Comparison of ENCODE assay signal across 8 cellular contexts in the genomic region with DNA sequence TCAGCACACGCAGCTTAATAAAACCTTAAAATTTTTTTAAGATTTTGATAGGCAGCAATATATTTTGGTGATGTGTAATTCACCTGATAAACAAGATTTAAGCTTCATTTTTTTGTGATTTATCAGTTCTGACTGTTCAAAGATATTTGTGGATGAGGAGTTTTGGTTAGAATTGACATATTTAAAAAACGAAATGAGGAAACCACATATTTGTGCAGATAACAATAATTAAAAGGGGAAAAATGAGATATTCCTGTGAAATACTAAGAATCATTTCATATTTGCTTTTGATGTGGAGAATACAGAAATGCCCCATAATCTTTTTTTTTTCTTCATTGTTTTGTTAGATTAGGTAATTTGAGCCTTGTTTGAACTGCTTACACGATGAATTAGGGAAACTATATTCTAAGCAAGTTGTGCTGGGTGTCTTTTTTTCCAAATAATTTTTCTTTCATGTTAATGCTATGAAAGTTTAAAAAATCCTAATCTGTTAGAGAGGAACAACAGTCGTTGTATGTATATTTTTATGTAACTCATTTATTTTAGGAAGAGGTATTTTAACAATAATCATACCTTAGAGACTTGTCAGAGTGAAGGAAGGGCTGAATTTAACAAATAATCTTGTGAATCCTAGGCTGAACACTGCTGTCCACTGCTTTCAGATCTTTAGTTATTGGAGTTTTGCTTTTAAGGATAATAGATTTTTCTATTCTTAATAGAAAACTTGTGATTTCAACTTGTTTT. TPM values are rescaled to one million over a fixed set of nuclear protein-coding genes. Genes with fewer than 3 reads are reported as not detected.
A peak's percentile ranks its signal among the peaks of the same experiment; 100 is the strongest.
DNase-seq lines count a peak whose midpoint lies in the region; ATAC-seq and TF ChIP-seq lines count a peak whose summit lies in the region.

No MANE protein-coding gene starts in this region.

- H4K20me1 ChIP-seq in GM23338 (replicated peaks; ENCODE audit: insufficient read depth) = peaks cover 5% of the 10 kb centered on the region; the same call in 1 of the 2 replicates

- H3K27ac ChIP-seq in GM23338 (ENCODE audit: low read depth) (no peak overlapping the region), RWPE2 (ENCODE audit: poor library complexity, severe bottlenecking) (peak overlapping the region; percentile 90), esophagus squamous epithelium (peak overlapping the region; percentile 52 to 99 (median 98))

- H3K9me3 Mint-ChIP-seq in GM23338 = no peaks in the 10 kb centered on the region; the same call in 2 of the 3 replicates

- H3K4me3 ChIP-seq in GM23338 (peak overlapping the region; percentile 73), RWPE2 (ENCODE audit: severe bottlenecking) (peak overlapping the region; percentile 97), esophagus squamous epithelium (peak overlapping the region; percentile 8 to 91 (median 84)), skeletal muscle cell (ENCODE audit: low read depth, low read length) (peak overlapping the region; percentile 76)

- no peaks in the 10 kb centered on the region for H3K36me3 ChIP-seq in GM23338 (ENCODE audit: insufficient read depth)
- peaks cover 11% of the 10 kb centered on the region for H3K36me3 ChIP-seq in RWPE2 (ENCODE audit: low read depth)
- H3K36me3 ChIP-seq in esophagus squamous epithelium = peaks cover 0 to 11% (median 0%) of the 10 kb centered on the region in 3 donors

- WGBS in esophagus squamous epithelium, 2 donors = 8 to 11% methylated on average over 4 of the region's 4 CpGs

- H3K27ac Mint-ChIP-seq in GM23338 = no peak overlapping the region

- H3K4me1 ChIP-seq in GM23338 (ENCODE audit: insufficient read depth) = peaks cover 49% of the 10 kb centered on the region
- peaks cover 17% of the 10 kb centered on the region for H3K4me1 ChIP-seq in RWPE2 (ENCODE audit: insufficient read depth, poor library complexity, severe bottlenecking)
- peaks cover 4 to 60% (median 31%) of the 10 kb centered on the region in 3 donors for H3K4me1 ChIP-seq in esophagus squamous epithelium

- peaks cover 72% of the 10 kb centered on the region for H3K79me2 ChIP-seq in GM23338 (replicated peaks; ENCODE audit: insufficient read depth)

- DNase-seq in GM23338 (ENCODE audit: low spot score) (no peak), RWPE2 (ENCODE audit: low spot score) (no peak), esophagus squamous epithelium (lab: John Stamatoyannopoulos, UW) (no peak), skeletal muscle cell (ENCODE audit: low read depth) (no peak)
- no peak for DNase-seq in activated effector memory CD4-positive, alpha-beta T cell treated with Interleukin-2 at 50 U/mL for 16 hours

- peaks cover 58% of the 10 kb centered on the region for H3K4me1 Mint-ChIP-seq in GM23338

- H3K27me3 ChIP-seq in GM23338 (ENCODE audit: insufficient read depth) (no peaks in the 10 kb centered on the region), RWPE2 (ENCODE audit: insufficient read depth, poor library complexity, severe bottlenecking) (no peaks in the 10 kb centered on the region), esophagus squamous epithelium (no peaks in the 10 kb centered on the region)

- H3K9me2 ChIP-seq in GM23338 (ENCODE audit: insufficient read depth) = no peaks in the 10 kb centered on the region

- H3K4me2 ChIP-seq in GM23338 = peak overlapping the region; percentile 89

- H3K9me3 ChIP-seq in RWPE2 (ENCODE audit: severe bottlenecking) (no peaks in the 10 kb centered on the region), esophagus squamous epithelium (no peaks in the 10 kb centered on the region)

- intact Hi-C loops in esophagus squamous epithelium (cut with DNase I) = no loop called here

- peaks cover 13% of the 10 kb centered on the region for H3K27me3 Mint-ChIP-seq in GM23338 (ENCODE audit: insufficient read depth, low read depth, poor library complexity)

- H2AFZ ChIP-seq in GM23338 = no peak overlapping the region

- 0 out of 2 replicates have a peak, but pooled peaks cover 4% of the 10 kb centered on the region for H3F3A ChIP-seq in GM23338 (replicated peaks; ENCODE audit: low read depth)

- peaks cover 11% of the 10 kb centered on the region; the same call in 2 of the 3 replicates for H3K36me3 Mint-ChIP-seq in GM23338 (ENCODE audit: low read depth)

- TF ChIP-seq POLR2A in esophagus squamous epithelium (IDR thresholded peaks at IDR 0.05) = no peak
- no peak for TF ChIP-seq POLR2A in GM18505 (IDR thresholded peaks at IDR 0.05; ENCODE audit: borderline replicate concordance, extremely low read depth, insufficient read depth, insufficient read length)

- ATAC-seq in GM23338 (no peak), RWPE2 (ENCODE audit: low read depth) (no peak), GM18520 (IDR thresholded peaks at IDR 0.05; ENCODE audit: unreplicated experiment) (no peak), GM18505 (IDR thresholded peaks at IDR 0.05; ENCODE audit: unreplicated experiment) (no peak), HG02885 (IDR thresholded peaks at IDR 0.05; ENCODE audit: poor library complexity, unreplicated experiment) (no peak)

- peak overlapping the region; percentile 95 for H3K4me3 Mint-ChIP-seq in GM23338

- TF ChIP-seq CTCF in GM23338 (conservative IDR thresholded peaks at IDR 0.05; ENCODE audit: low read depth in 2 of 2) = no peak
- no peak for TF ChIP-seq CTCF in RWPE2 (IDR thresholded peaks at IDR 0.05; ENCODE audit: poor library complexity, severe bottlenecking)
- no peak for TF ChIP-seq CTCF in esophagus squamous epithelium (IDR thresholded peaks at IDR 0.05)

TF ChIP-seq in GM23338, 12 proteins besides CTCF, POLR2A, EP300 and RAD21 (continues in another document):
- TF ChIP-seq, protein P1, sequence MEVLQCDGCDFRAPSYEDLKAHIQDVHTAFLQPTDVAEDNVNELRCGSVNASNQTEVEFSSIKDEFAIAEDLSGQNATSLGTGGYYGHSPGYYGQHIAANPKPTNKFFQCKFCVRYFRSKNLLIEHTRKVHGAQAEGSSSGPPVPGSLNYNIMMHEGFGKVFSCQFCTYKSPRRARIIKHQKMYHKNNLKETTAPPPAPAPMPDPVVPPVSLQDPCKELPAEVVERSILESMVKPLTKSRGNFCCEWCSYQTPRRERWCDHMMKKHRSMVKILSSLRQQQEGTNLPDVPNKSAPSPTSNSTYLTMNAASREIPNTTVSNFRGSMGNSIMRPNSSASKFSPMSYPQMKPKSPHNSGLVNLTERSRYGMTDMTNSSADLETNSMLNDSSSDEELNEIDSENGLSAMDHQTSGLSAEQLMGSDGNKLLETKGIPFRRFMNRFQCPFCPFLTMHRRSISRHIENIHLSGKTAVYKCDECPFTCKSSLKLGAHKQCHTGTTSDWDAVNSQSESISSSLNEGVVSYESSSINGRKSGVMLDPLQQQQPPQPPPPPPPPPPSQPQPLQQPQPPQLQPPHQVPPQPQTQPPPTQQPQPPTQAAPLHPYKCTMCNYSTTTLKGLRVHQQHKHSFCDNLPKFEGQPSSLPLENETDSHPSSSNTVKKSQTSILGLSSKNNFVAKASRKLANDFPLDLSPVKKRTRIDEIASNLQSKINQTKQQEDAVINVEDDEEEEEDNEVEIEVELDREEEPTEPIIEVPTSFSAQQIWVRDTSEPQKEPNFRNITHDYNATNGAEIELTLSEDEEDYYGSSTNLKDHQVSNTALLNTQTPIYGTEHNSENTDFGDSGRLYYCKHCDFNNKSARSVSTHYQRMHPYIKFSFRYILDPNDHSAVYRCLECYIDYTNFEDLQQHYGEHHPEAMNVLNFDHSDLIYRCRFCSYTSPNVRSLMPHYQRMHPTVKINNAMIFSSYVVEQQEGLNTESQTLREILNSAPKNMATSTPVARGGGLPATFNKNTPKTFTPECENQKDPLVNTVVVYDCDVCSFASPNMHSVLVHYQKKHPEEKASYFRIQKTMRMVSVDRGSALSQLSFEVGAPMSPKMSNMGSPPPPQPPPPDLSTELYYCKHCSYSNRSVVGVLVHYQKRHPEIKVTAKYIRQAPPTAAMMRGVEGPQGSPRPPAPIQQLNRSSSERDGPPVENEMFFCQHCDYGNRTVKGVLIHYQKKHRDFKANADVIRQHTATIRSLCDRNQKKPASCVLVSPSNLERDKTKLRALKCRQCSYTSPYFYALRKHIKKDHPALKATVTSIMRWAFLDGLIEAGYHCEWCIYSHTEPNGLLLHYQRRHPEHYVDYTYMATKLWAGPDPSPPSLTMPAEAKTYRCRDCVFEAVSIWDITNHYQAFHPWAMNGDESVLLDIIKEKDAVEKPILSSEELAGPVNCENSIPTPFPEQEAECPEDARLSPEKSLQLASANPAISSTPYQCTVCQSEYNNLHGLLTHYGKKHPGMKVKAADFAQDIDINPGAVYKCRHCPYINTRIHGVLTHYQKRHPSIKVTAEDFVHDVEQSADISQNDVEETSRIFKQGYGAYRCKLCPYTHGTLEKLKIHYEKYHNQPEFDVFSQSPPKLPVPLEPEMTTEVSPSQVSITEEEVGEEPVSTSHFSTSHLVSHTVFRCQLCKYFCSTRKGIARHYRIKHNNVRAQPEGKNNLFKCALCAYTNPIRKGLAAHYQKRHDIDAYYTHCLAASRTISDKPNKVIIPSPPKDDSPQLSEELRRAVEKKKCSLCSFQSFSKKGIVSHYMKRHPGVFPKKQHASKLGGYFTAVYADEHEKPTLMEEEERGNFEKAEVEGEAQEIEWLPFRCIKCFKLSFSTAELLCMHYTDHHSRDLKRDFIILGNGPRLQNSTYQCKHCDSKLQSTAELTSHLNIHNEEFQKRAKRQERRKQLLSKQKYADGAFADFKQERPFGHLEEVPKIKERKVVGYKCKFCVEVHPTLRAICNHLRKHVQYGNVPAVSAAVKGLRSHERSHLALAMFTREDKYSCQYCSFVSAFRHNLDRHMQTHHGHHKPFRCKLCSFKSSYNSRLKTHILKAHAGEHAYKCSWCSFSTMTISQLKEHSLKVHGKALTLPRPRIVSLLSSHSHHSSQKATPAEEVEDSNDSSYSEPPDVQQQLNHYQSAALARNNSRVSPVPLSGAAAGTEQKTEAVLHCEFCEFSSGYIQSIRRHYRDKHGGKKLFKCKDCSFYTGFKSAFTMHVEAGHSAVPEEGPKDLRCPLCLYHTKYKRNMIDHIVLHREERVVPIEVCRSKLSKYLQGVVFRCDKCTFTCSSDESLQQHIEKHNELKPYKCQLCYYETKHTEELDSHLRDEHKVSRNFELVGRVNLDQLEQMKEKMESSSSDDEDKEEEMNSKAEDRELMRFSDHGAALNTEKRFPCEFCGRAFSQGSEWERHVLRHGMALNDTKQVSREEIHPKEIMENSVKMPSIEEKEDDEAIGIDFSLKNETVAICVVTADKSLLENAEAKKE (CRISPR knock-in tag; IDR thresholded peaks at IDR 0.05) = no peak
- TF ChIP-seq POLR2AphosphoS5 (IDR thresholded peaks at IDR 0.05; ENCODE audit: low read depth) = no peak
- no peak for TF ChIP-seq STAT1 (IDR thresholded peaks at IDR 0.05; ENCODE audit: unreplicated experiment)
- TF ChIP-seq EZH2 (IDR thresholded peaks at IDR 0.05; ENCODE audit: low read depth, unreplicated experiment) = no peak
- TF ChIP-seq CREB1 (CRISPR knock-in tag; IDR thresholded peaks at IDR 0.05; ENCODE audit: low read depth) = no peak
- TF ChIP-seq JUNB (IDR thresholded peaks at IDR 0.05; ENCODE audit: unreplicated experiment) = no peak
- TF ChIP-seq ZNF114 (CRISPR knock-in tag; IDR thresholded peaks at IDR 0.05) = no peak

RNA-seq across cellular contexts. Expression of gene ARID1B, which starts 4.0 kb away (rescaled TPM):
- total RNA-seq in GM23338 (2014; rRNA removed; shearing (Covaris generic)) = 72.2 and 82.4 TPM in 2 replicates
- polyA plus RNA-seq in GM23338 (2016; fragmentation: Nextera tagmentation; extraction: Ambion mirVana) = 53.3 and 59.3 TPM in 2 replicates
- 100 to 1,000 TPM in 1 of 4 donors, 10 to 100 TPM in 3; 25.2 to 103 (median 59.5) TPM for total RNA-seq in esophagus squamous epithelium
